In the genomic region with DNA sequence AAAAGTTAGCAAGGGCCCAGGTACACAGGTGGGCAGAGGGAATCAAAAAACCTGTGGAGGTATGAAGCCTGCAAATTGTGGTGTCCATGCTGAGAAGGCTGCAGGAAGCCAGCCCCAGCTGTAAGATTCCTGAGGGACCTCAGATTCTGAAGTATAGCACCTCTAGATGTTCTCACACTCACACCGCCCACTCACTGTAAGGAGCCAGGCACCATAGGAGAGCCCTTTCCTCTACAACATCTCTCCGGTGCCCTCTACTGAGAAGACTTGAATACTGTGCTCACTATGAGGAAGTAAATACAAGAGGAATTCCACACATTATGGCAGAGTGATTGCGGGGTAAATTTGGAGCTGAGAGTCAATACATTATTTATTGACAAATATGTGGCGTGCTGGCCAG, we compare ENCODE assay signal across 8 cellular contexts.
A peak's percentile ranks its signal among the peaks of the same experiment; 100 is the strongest.
DNase-seq lines count a peak whose midpoint lies in the region; TF ChIP-seq lines count a peak whose summit lies in the region.
"Not testable (repeated sequence)": the region's sequence is repeated elsewhere in the genome, so short reads cannot be mapped to it uniquely, and the experiment has no call there.

No MANE protein-coding gene starts in this region.

- H3K4me1 ChIP-seq in neural progenitor cell, result not testable (repeated sequence)

- H3F3A ChIP-seq in neural progenitor cell (ENCODE audit: low read depth), result not testable (repeated sequence)

- not testable (repeated sequence) for H3K9ac ChIP-seq in neural progenitor cell

- not testable (repeated sequence) for H3K36me3 Mint-ChIP-seq in neural progenitor cell

- H3K27me3 ChIP-seq in neural progenitor cell, result not testable (repeated sequence)

- not testable (repeated sequence) for H3K27ac ChIP-seq in neural progenitor cell

- not testable (repeated sequence) for H3K4me1 Mint-ChIP-seq in neural progenitor cell

- DNase-seq in AG09309 (ENCODE audit: low read depth) (peak; percentile 7), H4 (ENCODE audit: low spot score) (peak; percentile 47), HK-2 (ENCODE audit: unreplicated experiment) (peak; percentile 11), NOMO-1 treated with dmso at 0.1 percent for 144 hours (lab: John Stamatoyannopoulos, UW; ENCODE audit: unreplicated experiment) (peak; percentile 57), fibroblast of pulmonary artery (ENCODE audit: low read depth) (peak; percentile 24), neural progenitor cell (ENCODE audit: low spot score) (peak; percentile 37)
- peak; percentile 14 for DNase-seq in activated naive CD4-positive, alpha-beta T cell treated with anti-CD3 and anti-CD28 coated beads, Interleukin-2, amount 50 U/mL, for 16 hours

- H3K27me3 Mint-ChIP-seq in neural progenitor cell (ENCODE audit: insufficient read depth, low read depth), result not testable (repeated sequence)

- not testable (repeated sequence) for H3K9me3 Mint-ChIP-seq in neural progenitor cell

- not testable (repeated sequence) for H2AFZ ChIP-seq in neural progenitor cell (replicated peaks)

- H3K36me3 ChIP-seq in neural progenitor cell, result not testable (repeated sequence)

- TF ChIP-seq CTCF in AG09309 (IDR thresholded peaks at IDR 0.05; ENCODE audit: control insufficient read depth, insufficient read depth, low read depth, low read length, missing control alignments) (peak; percentile 44), GM12873 (IDR thresholded peaks at IDR 0.05; ENCODE audit: insufficient read depth, low read depth, low read length, missing control alignments) (peak; percentile 44), fibroblast of pulmonary artery (IDR thresholded peaks at IDR 0.05; ENCODE audit: low read length, missing control alignments) (peak; percentile 21), neural progenitor cell (IDR thresholded peaks at IDR 0.05) (peak; percentile 34)

- H3K9me3 ChIP-seq in neural progenitor cell (ENCODE audit: low read depth), result not testable (repeated sequence)

- H3K4me2 ChIP-seq in neural progenitor cell, result not testable (repeated sequence)

- H3K27ac Mint-ChIP-seq in neural progenitor cell, result not testable (repeated sequence)

- not testable (repeated sequence) for H3K4me3 Mint-ChIP-seq in neural progenitor cell

- H4K20me1 ChIP-seq in neural progenitor cell (ENCODE audit: low read depth), result not testable (repeated sequence)

- H3K79me2 ChIP-seq in neural progenitor cell (ENCODE audit: low read depth), result not testable (repeated sequence)

- H3K4me3 ChIP-seq in AG09309 (ENCODE audit: control insufficient read depth, low read depth, low read length); fibroblast of pulmonary artery (replicated peaks; ENCODE audit: low read depth, low read length); neural progenitor cell: not testable (repeated sequence)

Comparison
In these comparisons a context has a peak if more than half of its experiments do, and no peak if none do; other contexts are left out.
1. DNase-seq: peak in every context shown above with its lines; median percentile 57 in NOMO-1 treated with dmso at 0.1 percent for 144 hours; 47 in H4; 37 in neural progenitor cell; 24 in fibroblast of pulmonary artery; 14 in activated naive CD4-positive, alpha-beta T cell treated with anti-CD3 and anti-CD28 coated beads, Interleukin-2, amount 50 U/mL, for 16 hours; 11 in HK-2; 7 in AG09309.